8 cellular contexts compared by ENCODE assay signal in the genomic region with DNA sequence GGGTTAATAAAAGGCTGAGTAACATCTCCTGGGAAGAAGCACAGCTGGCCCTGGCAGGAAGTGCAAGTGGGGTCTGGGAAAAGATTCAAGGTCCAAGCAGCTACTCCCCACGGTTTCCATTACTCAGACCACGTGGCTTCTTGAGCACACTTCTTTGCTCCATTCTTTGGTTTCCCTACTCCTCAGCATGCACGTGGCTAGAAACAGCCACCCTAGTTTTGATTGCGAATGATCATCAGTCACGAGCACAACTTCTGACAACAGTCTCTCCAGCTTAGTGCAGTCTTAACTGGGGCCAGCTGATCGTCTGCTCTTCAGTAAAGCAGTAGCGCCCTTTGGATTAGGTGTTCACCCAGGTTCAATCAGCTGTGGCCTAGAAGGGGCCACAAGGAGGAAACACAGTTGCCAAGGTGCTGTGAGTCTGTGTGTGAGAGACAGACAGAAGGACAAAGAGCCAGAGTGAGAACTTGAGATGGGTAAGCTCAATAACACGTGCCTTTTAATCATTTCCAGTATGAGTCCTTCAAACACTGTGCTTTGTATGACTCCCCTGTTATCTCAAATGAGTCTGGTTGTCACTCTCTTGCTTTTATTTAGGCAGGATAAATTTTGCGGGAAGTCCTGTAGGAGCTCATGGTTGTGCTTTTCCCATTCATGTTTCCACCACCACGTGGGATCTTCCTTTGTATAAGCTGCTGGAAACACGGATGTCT. TPM values are rescaled to one million over a fixed set of nuclear protein-coding genes. Genes with fewer than 3 reads are reported as not detected.
A peak's percentile ranks its signal among the peaks of the same experiment; 100 is the strongest.
DNase-seq lines count a peak whose midpoint lies in the region; ATAC-seq and TF ChIP-seq lines count a peak whose summit lies in the region.

No MANE protein-coding gene starts in this region.

- TF ChIP-seq CTCF in dorsolateral prefrontal cortex (IDR thresholded peaks at IDR 0.05 in 54 of 56, conservative IDR thresholded peaks at IDR 0.05 in 2 of 56; ENCODE audit: low read depth in 1 of 56, partially characterized antibody in 56 of 56) = no peak

- ATAC-seq in HG03159 (IDR thresholded peaks at IDR 0.05; ENCODE audit: unreplicated experiment) (no peak), GM19452 (IDR thresholded peaks at IDR 0.05; ENCODE audit: unreplicated experiment) (no peak)

- peak; percentile 41 for DNase-seq in A172 (ENCODE audit: low spot score)
- DNase-seq in dorsolateral prefrontal cortex = no peak
- peak; percentile 32 for DNase-seq in mucosa of gallbladder (ENCODE audit: low spot score)
- no peak for DNase-seq in effector CD4-positive, alpha-beta T cell
- no peak for DNase-seq in NCI-H2029 (lab: John Stamatoyannopoulos, UW)

- peaks cover 21% of the 10 kb centered on the region for H3K27me3 ChIP-seq in HUES48 (ENCODE audit: control insufficient read depth, insufficient read depth, low read length)
- H3K27me3 ChIP-seq in dorsolateral prefrontal cortex = peaks cover 0 to 32% (median 0%) of the 10 kb centered on the region in 45 donors

- intact Hi-C loops in dorsolateral prefrontal cortex (cut with DNase I) = no loop called here

- H3K27ac ChIP-seq in HUES48 (ENCODE audit: low read depth, low read length) (no peak overlapping the region), dorsolateral prefrontal cortex (peak overlapping the region in 40 of 59 donors; percentile 23 to 93 (median 82))

- peaks cover 13% of the 10 kb centered on the region for H3K4me1 ChIP-seq in HUES48 (ENCODE audit: control insufficient read depth, insufficient read depth, low read length)

- no peaks in the 10 kb centered on the region for H3K9me3 ChIP-seq in HUES48 (ENCODE audit: control insufficient read depth, insufficient read depth, low read length)

- no peak overlapping the region for H3K9ac ChIP-seq in HUES48 (ENCODE audit: low read depth, low read length)

- no peaks in the 10 kb centered on the region for H3K36me3 ChIP-seq in HUES48 (ENCODE audit: control insufficient read depth, insufficient read depth, low read length)

- H3K4me3 ChIP-seq in HUES48 (ENCODE audit: low read depth, low read length) (peak overlapping the region; percentile 81), dorsolateral prefrontal cortex (peak overlapping the region in 14 of 59 donors; percentile 44 to 80 (median 67))

RNA-seq across cellular contexts. Expression of gene PARVA, which starts 1.0 kb away (rescaled TPM):
- 41.4 and 53.8 TPM in 2 replicates for total RNA-seq in A172 (2014; rRNA removed; shearing (Covaris generic))
- total RNA-seq in dorsolateral prefrontal cortex = 10 to 100 TPM; 17.1 to 74.0 (median 37.2) TPM
- total RNA-seq in mucosa of gallbladder = 105 TPM

Comparison
In these comparisons a context has a peak if more than half of its experiments do, and no peak if none do; other contexts are left out.
1. DNase-seq: peak in A172 (single experiment) and mucosa of gallbladder (single experiment); none in dorsolateral prefrontal cortex (0 of 10), effector CD4-positive, alpha-beta T cell (single experiment) and NCI-H2029 (single experiment).